ENCODE assay signal across 26 cellular contexts in the genomic region with DNA sequence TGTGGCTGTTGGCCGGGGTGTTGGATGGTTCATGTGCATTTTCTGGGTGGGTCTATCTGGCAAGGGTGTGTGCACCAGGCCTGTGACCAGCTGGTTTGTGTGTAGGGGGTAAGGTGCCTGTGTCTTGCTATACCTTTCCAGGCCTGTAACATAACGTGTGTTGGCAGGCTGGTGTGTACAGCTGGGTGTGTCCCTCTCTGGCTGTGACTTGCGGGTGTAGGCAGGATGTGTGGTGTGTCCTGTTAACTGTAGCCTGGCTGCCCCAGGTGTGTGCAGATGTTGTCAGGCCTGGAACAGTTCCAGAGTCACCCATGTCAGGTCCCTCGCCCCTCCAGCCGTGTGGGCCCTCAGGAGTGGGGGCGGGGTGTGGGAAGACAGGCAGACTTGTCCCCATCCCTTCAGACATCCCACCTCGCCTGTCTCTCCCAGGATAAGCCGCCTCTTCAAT. TPM values are rescaled to one million over a fixed set of nuclear protein-coding genes. Genes with fewer than 3 reads are reported as not detected.
A peak's percentile ranks its signal among the peaks of the same experiment; 100 is the strongest.
DNase-seq lines count a peak whose midpoint lies in the region; ATAC-seq and TF ChIP-seq lines count a peak whose summit lies in the region.
"Had no signal": no experiment of that assay in that cellular context is flagged by ENCODE, and none has a peak within 500 bp of the region (broad histone marks: within the 10 kb centered on the region; RNA-seq: fewer than 3 reads in every experiment).

No MANE protein-coding gene starts in this region.

- DNase-seq in RWPE1 (ENCODE audit: low spot score), result no peak
- no peak for DNase-seq in esophagus squamous epithelium (lab: John Stamatoyannopoulos, UW)
- DNase-seq in osteoblast (ENCODE audit: insufficient read length, low spot score, missing footprints), result peak; percentile 60
- DNase-seq in NCI-H187 (lab: John Stamatoyannopoulos, UW), result no peak
- DNase-seq in NCI-H526 (lab: John Stamatoyannopoulos, UW), result no peak
- DNase-seq in NAMALWA (ENCODE audit: low spot score), result no peak
- DNase-seq: activated B cell treated with CpG ODN at 0.5 μM for 24 hours; activated naive CD4-positive, alpha-beta T cell treated with anti-CD3 and anti-CD28 coated beads, Interleukin-2, amount 50 U/mL, for 16 hours; activated T-cell treated with anti-CD3 and anti-CD28 coated beads, Interleukin-2, amount 50 U/mL, for 72 hours; brain microvascular endothelial cell; Caco-2; DMS53; foreskin melanocyte; heart right ventricle; natural killer cell; NCI-H1694; NCI-H446; NCI-H82; SJCRH30; stimulated activated naive B cell treated with anti-CD40 and anti-IgM and Interleukin-4, amounts not matched to agents 10 μg/mL and 1 μg/mL and 100 μg/mL, for 72 hours had no signal

- no peaks in the 10 kb centered on the region for H3K4me1 Mint-ChIP-seq in brain
- H3K4me1 Mint-ChIP-seq: activated B cell treated with CpG ODN at 0.5 μM for 24 hours had no signal

- peak overlapping the region in 4 of 5 experiments; percentile 15 to 89 (median 28) for H3K27ac Mint-ChIP-seq in brain
- H3K27ac Mint-ChIP-seq: activated B cell treated with CpG ODN at 0.5 μM for 24 hours; activated T-cell treated with anti-CD3 and anti-CD28 coated beads, Interleukin-2, amount 50 U/mL, for 72 hours; natural killer cell; stimulated activated naive B cell treated with anti-CD40 and anti-IgM and Interleukin-4, amounts not matched to agents 10 μg/mL and 1 μg/mL and 100 μg/mL, for 72 hours had no signal

- TF ChIP-seq POLR2A in esophagus squamous epithelium (IDR thresholded peaks at IDR 0.05), result no peak

- TF ChIP-seq CTCF in RWPE1 (conservative IDR thresholded peaks at IDR 0.05; ENCODE audit: low read depth) (no peak), brain (conservative IDR thresholded peaks at IDR 0.05) (no peak), esophagus squamous epithelium (IDR thresholded peaks at IDR 0.05) (no peak), osteoblast (IDR thresholded peaks at IDR 0.05; ENCODE audit: extremely low read depth, low read depth, low read length) (no peak)

- H4K20me1 ChIP-seq in osteoblast (ENCODE audit: insufficient read depth, low read length), result peaks cover 28% of the 10 kb centered on the region

- H3K36me3 ChIP-seq in esophagus squamous epithelium, result peaks cover 4 to 93% (median 16%) of the 10 kb centered on the region in 3 donors
- peaks cover 12% of the 10 kb centered on the region for H3K36me3 ChIP-seq in osteoblast (ENCODE audit: insufficient read depth, low read length)
- H3K36me3 ChIP-seq: ovary had no signal

- H3K4me1 ChIP-seq in esophagus squamous epithelium (peaks cover 10 to 72% (median 38%) of the 10 kb centered on the region in 3 donors), osteoblast (ENCODE audit: insufficient read depth, low read length) (no peaks in the 10 kb centered on the region)
- H3K4me1 ChIP-seq: Caco-2, SJCRH30 had no signal

- H3K9me3 ChIP-seq in esophagus squamous epithelium (no peaks in the 10 kb centered on the region), osteoblast (ENCODE audit: low read depth, low read length) (no peaks in the 10 kb centered on the region)
- H3K9me3 ChIP-seq: BLaER1, Caco-2, esophagus muscularis mucosa, heart right ventricle, ovary, SJCRH30 had no signal

- POLR2A ChIA-PET in RWPE1 (lab: Yijun Ruan, JAX; ENCODE audit: low non-redundant PET), result no interaction called here

- H3K27ac ChIP-seq in RWPE1 (peak overlapping the region; percentile 77), esophagus squamous epithelium (peak overlapping the region; percentile 61 to 83 (median 74)), osteoblast (ENCODE audit: low read depth, low read length) (no peak overlapping the region)
- H3K27ac ChIP-seq: BLaER1, brain microvascular endothelial cell, esophagus muscularis mucosa, heart right ventricle, ovary, SJCRH30 had no signal

- H3K36me3 Mint-ChIP-seq in brain, result peaks cover 56% of the 10 kb centered on the region
- H3K36me3 Mint-ChIP-seq: natural killer cell had no signal

- no peak overlapping the region for H3K4me3 ChIP-seq in esophagus squamous epithelium
- no peak overlapping the region for H3K4me3 ChIP-seq in osteoblast (ENCODE audit: insufficient read depth, low read length)
- H3K4me3 ChIP-seq: BLaER1, esophagus muscularis mucosa, heart right ventricle, lung, ovary, SJCRH30 had no signal

- no peak overlapping the region for H3K4me3 Mint-ChIP-seq in brain
- H3K4me3 Mint-ChIP-seq: activated B cell treated with CpG ODN at 0.5 μM for 24 hours; activated T-cell treated with anti-CD3 and anti-CD28 coated beads, Interleukin-2, amount 50 U/mL, for 72 hours; natural killer cell; stimulated activated naive B cell treated with anti-CD40 and anti-IgM and Interleukin-4, amounts not matched to agents 10 μg/mL and 1 μg/mL and 100 μg/mL, for 72 hours had no signal

- CTCF ChIA-PET in RWPE1 (lab: Yijun Ruan, JAX), result no interaction called here

- ATAC-seq in GM19023 (IDR thresholded peaks at IDR 0.05; ENCODE audit: unreplicated experiment), result no peak
- ATAC-seq: activated T-cell treated with anti-CD3 and anti-CD28 coated beads, Interleukin-2, amount 50 U/mL, for 72 hours; heart right ventricle; natural killer cell; stimulated activated naive B cell treated with anti-CD40 and anti-IgM and Interleukin-4, amounts not matched to agents 10 μg/mL and 1 μg/mL and 100 μg/mL, for 72 hours had no signal

- H3K27me3 Mint-ChIP-seq in brain, result no peaks in the 10 kb centered on the region
- H3K27me3 Mint-ChIP-seq: activated B cell treated with CpG ODN at 0.5 μM for 24 hours; stimulated activated naive B cell treated with anti-CD40 and anti-IgM and Interleukin-4, amounts not matched to agents 10 μg/mL and 1 μg/mL and 100 μg/mL, for 72 hours had no signal

- WGBS in esophagus squamous epithelium, 2 donors, result 56% methylated on average over 3 of the region's 8 CpGs; no CpG with 5 or more reads in 1 of the 2 donors

- no peaks in the 10 kb centered on the region for H3K79me2 ChIP-seq in osteoblast (ENCODE audit: insufficient read depth, low read length)

- no peaks in the 10 kb centered on the region for H3K27me3 ChIP-seq in esophagus squamous epithelium
- no peaks in the 10 kb centered on the region for H3K27me3 ChIP-seq in osteoblast (ENCODE audit: insufficient read depth, low read length)
- H3K27me3 ChIP-seq: BLaER1, brain microvascular endothelial cell, esophagus muscularis mucosa, heart right ventricle, ovary, SJCRH30 had no signal

- no peak overlapping the region for H2AFZ ChIP-seq in osteoblast (ENCODE audit: low read length)

- H3K9me3 Mint-ChIP-seq in brain, result no peaks in the 10 kb centered on the region
- H3K9me3 Mint-ChIP-seq: activated B cell treated with CpG ODN at 0.5 μM for 24 hours; activated T-cell treated with anti-CD3 and anti-CD28 coated beads, Interleukin-2, amount 50 U/mL, for 72 hours; natural killer cell; stimulated activated naive B cell treated with anti-CD40 and anti-IgM and Interleukin-4, amounts not matched to agents 10 μg/mL and 1 μg/mL and 100 μg/mL, for 72 hours had no signal

- H3K4me2 ChIP-seq in osteoblast (ENCODE audit: insufficient read depth, low read length), result no peak overlapping the region
- H3K4me2 ChIP-seq: BLaER1 had no signal

- intact Hi-C loops in esophagus squamous epithelium (cut with DNase I), result no loop called here

RNA-seq across cellular contexts. Expression of gene KCTD15, which starts 9.8 kb away (rescaled TPM):
- polyA plus RNA-seq in brain (ENCODE audit: insufficient read depth, low read depth, low replicate concordance), result 13.7 TPM
- total RNA-seq in esophagus squamous epithelium (10 to 100 TPM; 53.6 to 89.1 (median 72.5) TPM), osteoblast (39.5 and 55.7 TPM in 2 replicates)
